In the genomic region with DNA sequence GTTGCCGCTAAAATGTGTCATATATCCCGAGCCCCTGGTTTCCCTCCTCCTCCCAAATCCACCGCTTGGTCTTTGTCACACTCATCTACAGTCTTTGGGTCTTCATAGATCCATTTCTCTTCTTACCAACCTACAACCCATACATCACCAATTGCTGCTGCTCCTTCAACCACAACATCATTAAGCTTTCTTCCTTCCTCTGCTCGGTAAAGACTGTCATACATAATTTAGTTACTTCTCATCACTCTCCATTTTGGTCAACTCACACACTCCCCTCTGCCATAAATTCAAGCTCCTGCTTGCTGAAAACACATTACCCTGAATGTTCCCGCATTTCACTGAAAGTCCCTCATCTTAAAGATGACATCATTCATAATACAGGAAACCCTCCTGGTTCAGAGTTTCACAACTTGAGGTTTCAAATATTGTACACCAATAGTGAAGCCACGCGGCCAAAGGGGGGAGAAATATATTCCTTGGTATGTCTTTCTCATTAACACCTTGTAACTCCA, we compare ENCODE assay signal across 8 cellular contexts. TPM values are rescaled to one million over a fixed set of nuclear protein-coding genes. Genes with fewer than 3 reads are reported as not detected.
DNase-seq lines count a peak whose midpoint lies in the region; ATAC-seq and TF ChIP-seq lines count a peak whose summit lies in the region.

No MANE protein-coding gene starts in this region.

- H3K4me2 ChIP-seq in PC-3 (ENCODE audit: low read length) = no peak overlapping the region

- H4K20me1 ChIP-seq in PC-3 (ENCODE audit: low read length) = no peaks in the 10 kb centered on the region

- in situ Hi-C loops in GM13977 (cut with MboI; ENCODE audit: low pct_unique_long_range_greater_than_20kb, low sequenced_read_pairs, unreplicated experiment) = loop anchor here (25.0 kb wide), 1 partner anchor 432 kb away; no protein-coding TSS in a partner anchor

- TF ChIP-seq POLR2A in thyroid gland (IDR thresholded peaks at IDR 0.05) = no peak

- BruUV-seq in PC-3 (replicated peaks; lab: Mats Ljungman, UMichigan) = no TSS peak

- POLR2A ChIA-PET in PC-3 (lab: Charles Lee; ENCODE audit: unreplicated experiment) = no interaction called here

- no peak overlapping the region for H3K9ac ChIP-seq in PC-3 (ENCODE audit: low read length)

- intact Hi-C loops in PC-3 (cut with micrococcal nuclease) (no loop called here), thyroid gland (cut with DNase I) (no loop called here)

- ATAC-seq in GM21786 (IDR thresholded peaks at IDR 0.05; ENCODE audit: unreplicated experiment) (peak; percentile 33), PC-3 (no peak)

- 88 to 91% methylated on average over 7 of the region's 7 CpGs for WGBS in thyroid gland, 2 donors

- TF ChIP-seq CTCF in GM12864 (IDR thresholded peaks at IDR 0.05; ENCODE audit: low read depth, low read length, missing control alignments) = no peak
- no peak for TF ChIP-seq CTCF in epithelial cell of esophagus (IDR thresholded peaks at IDR 0.05; ENCODE audit: insufficient read depth, low read depth, low read length, missing control alignments)
- no peak for TF ChIP-seq CTCF in GM13977 (IDR thresholded peaks at IDR 0.05; ENCODE audit: extremely low read depth, insufficient read depth, missing control alignments)
- no peak for TF ChIP-seq CTCF in PC-3 (conservative IDR thresholded peaks at IDR 0.05; ENCODE audit: low read depth, low read length)
- no peak for TF ChIP-seq CTCF in thyroid gland (IDR thresholded peaks at IDR 0.05)

- H3K27ac ChIP-seq in PC-3 (ENCODE audit: low read length) (no peak overlapping the region), thyroid gland (peak overlapping the region in 1 of 3 donors; percentile 96)

- no peaks in the 10 kb centered on the region for H3K9me2 ChIP-seq in PC-3 (replicated peaks; ENCODE audit: low read length)

- H3K79me2 ChIP-seq in PC-3 (ENCODE audit: low read length) = peaks cover 22% of the 10 kb centered on the region

- DNase-seq in GM12864 (ENCODE audit: low read depth) (peak; percentile 25), NAMALWA (ENCODE audit: low spot score) (peak; percentile 16), epithelial cell of esophagus (ENCODE audit: low read depth) (peak; percentile 35), GM13977 (ENCODE audit: low spot score) (no peak), PC-3 (no peak), NCI-H2107 treated with DMSO at 0.1 percent for 48 hours (lab: John Stamatoyannopoulos, UW; ENCODE audit: unreplicated experiment) (no peak), thyroid gland (no peak)

- H2AFZ ChIP-seq in PC-3 (ENCODE audit: low read length) = no peak overlapping the region

- H3K4me1 ChIP-seq in PC-3 (ENCODE audit: insufficient read depth, low read length) = peaks cover 18% of the 10 kb centered on the region
- H3K4me1 ChIP-seq in thyroid gland = peaks cover 22 to 30% of the 10 kb centered on the region in 2 donors

- H3K36me3 ChIP-seq in PC-3 (ENCODE audit: low read depth, low read length) (no peaks in the 10 kb centered on the region), thyroid gland (peaks cover 8 to 13% of the 10 kb centered on the region in 2 donors)

- CTCF ChIA-PET in PC-3 (lab: Charles Lee) = no interaction called here

- H3K27me3 ChIP-seq in PC-3 (ENCODE audit: low read length) (no peaks in the 10 kb centered on the region), thyroid gland (no peaks in the 10 kb centered on the region)

- no peak overlapping the region; the same call in 1 of the 2 replicates for H3K4me3 ChIP-seq in GM12864 (ENCODE audit: low read depth, low read length)
- no peak overlapping the region for H3K4me3 ChIP-seq in epithelial cell of esophagus (ENCODE audit: low read length)
- no peak overlapping the region for H3K4me3 ChIP-seq in PC-3 (ENCODE audit: low read length)
- no peak overlapping the region for H3K4me3 ChIP-seq in thyroid gland (replicated peaks in 1 of 3)

- no peaks in the 10 kb centered on the region for H3F3A ChIP-seq in PC-3 (ENCODE audit: low read length, unreplicated experiment)

- H3K9me3 ChIP-seq in PC-3 (ENCODE audit: low read length) = no peaks in the 10 kb centered on the region
- H3K9me3 ChIP-seq in thyroid gland = no peaks in the 10 kb centered on the region

RNA-seq across cellular contexts. Expression of a gene that starts 1.7 kb away (rescaled TPM):
- total RNA-seq in PC-3 (2014; rRNA removed) (58.1 and 62.3 TPM in 2 replicates), thyroid gland (100 to 1,000 TPM in 3 of 4 donors, 10 to 100 TPM in 1; 99.3 to 150 (median 119) TPM)

Comparison
In these comparisons a context has a peak if more than half of its experiments do, and no peak if none do; other contexts are left out.
1. DNase-seq: peak in GM12864 (single experiment), NAMALWA (single experiment) and epithelial cell of esophagus (single experiment); none in GM13977 (single experiment), PC-3 (single experiment), NCI-H2107 treated with DMSO at 0.1 percent for 48 hours (single experiment) and thyroid gland (0 of 2).